ENCODE assay signal across 19 cellular contexts in the genomic region with DNA sequence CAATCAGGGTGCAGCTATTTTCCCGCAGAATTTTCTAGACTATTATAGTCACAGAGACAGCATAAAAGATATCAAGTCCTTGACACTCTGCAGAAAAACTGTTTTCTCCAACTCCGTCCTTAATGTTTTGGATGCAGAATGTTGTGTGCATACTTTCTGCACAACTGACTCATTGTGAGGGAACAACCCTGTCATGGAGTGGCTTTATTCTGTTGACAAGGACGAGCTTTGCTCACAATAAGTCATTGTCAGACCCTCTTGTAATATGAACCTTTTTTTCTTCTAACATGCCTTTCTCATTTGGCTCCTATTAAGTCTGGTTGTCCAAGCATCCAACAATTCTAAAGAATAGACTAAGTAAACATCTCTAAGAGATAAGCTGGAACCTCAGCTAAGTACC.
"Had no signal": no experiment of that assay in that cellular context is flagged by ENCODE, and none has a peak within 500 bp of the region (broad histone marks: within the 10 kb centered on the region; RNA-seq: fewer than 3 reads in every experiment).

No MANE protein-coding gene starts in this region.

- H3K4me3 ChIP-seq: gastrocnemius medialis, lung, pancreas, psoas muscle, skin epidermis, spleen, testis, tibial artery had no signal

- H3K4me1 ChIP-seq: pancreas, spleen, testis, tibial artery had no signal

- H3K9me3 ChIP-seq: gastrocnemius medialis, neutrophil, pancreas, psoas muscle, spleen, testis, tibial artery had no signal

- H3K27me3 ChIP-seq: gastrocnemius medialis, neutrophil, spleen, testis, tibial artery had no signal

- H3K36me3 ChIP-seq: gastrocnemius medialis, neutrophil, pancreas, tibial artery had no signal

- DNase-seq: cortex of kidney; effector CD4-positive, alpha-beta T cell; gastrocnemius medialis; head of caudate nucleus; mesenchymal stem cell; midbrain; naive thymus-derived CD4-positive, alpha-beta T cell; pancreas; psoas muscle; right cardiac atrium; spleen; stimulated activated CD4-positive, alpha-beta T cell treated with anti-CD3 and anti-CD28 coated beads, Interleukin-4, amount 100 ng/mL, for 4 hours; stimulated activated naive CD8-positive, alpha-beta T cell treated with anti-CD3 and anti-CD28 coated beads, Interleukin-15, Interleukin-2, amounts not matched to agents 100 U/mL and 50 U/mL, for 24 hours; substantia nigra; testis; tibial artery had no signal

- H3K27ac ChIP-seq: gastrocnemius medialis, neutrophil, pancreas, psoas muscle, skin epidermis, spleen, testis, tibial artery had no signal
